In the genomic region with DNA sequence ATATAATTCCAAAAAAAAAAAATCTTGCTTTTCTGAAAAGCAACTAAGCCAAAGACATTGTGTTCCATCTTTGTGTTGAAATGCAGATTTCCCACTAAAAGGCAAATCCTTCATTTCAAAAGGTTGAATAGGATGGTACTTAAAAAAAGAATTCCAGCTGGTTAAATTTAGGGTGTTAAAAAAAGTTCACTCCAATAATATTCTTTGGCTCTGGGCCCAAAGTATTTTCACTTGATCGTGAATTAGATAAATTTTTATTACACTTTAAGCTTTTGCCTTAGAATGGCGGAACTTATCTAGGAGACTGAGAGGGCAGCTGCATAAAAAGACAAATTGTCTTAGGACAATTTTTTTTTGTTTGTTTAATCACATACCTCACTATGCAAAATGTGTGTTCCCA, we compare ENCODE assay signal across 19 cellular contexts.
"Had no signal": no experiment of that assay in that cellular context is flagged by ENCODE, and none has a peak within 500 bp of the region (broad histone marks: within the 10 kb centered on the region; RNA-seq: fewer than 3 reads in every experiment).

No MANE protein-coding gene starts in this region.

- H3K27ac ChIP-seq: gastrocnemius medialis, ovary, tibial artery, upper lobe of left lung, uterus had no signal

- ATAC-seq: esophagus mucosa, gastrocnemius medialis, mucosa of descending colon, natural killer cell, right cardiac atrium had no signal

- H3K27me3 ChIP-seq: dorsolateral prefrontal cortex, gastrocnemius medialis, ovary, tibial artery, upper lobe of left lung, uterus had no signal

- H3K27ac Mint-ChIP-seq: natural killer cell; progenitor cell of endocrine pancreas; stimulated activated naive CD8-positive, alpha-beta T cell treated with anti-CD3 and anti-CD28 coated beads, Interleukin-15, Interleukin-2, amounts not matched to agents 100 ng/mL and 50 ng/mL, for 24 hours had no signal

- H3K36me3 Mint-ChIP-seq: natural killer cell had no signal

- H3K9me3 Mint-ChIP-seq: natural killer cell; neural crest cell; stimulated activated naive CD8-positive, alpha-beta T cell treated with anti-CD3 and anti-CD28 coated beads, Interleukin-15, Interleukin-2, amounts not matched to agents 100 ng/mL and 50 ng/mL, for 24 hours had no signal

- H3K4me3 Mint-ChIP-seq: natural killer cell; neural crest cell; stimulated activated naive CD8-positive, alpha-beta T cell treated with anti-CD3 and anti-CD28 coated beads, Interleukin-15, Interleukin-2, amounts not matched to agents 100 ng/mL and 50 ng/mL, for 24 hours had no signal

- H3K4me1 Mint-ChIP-seq: natural killer cell had no signal

- H3K4me1 ChIP-seq: gastrocnemius medialis, tibial artery, uterus had no signal

- H3K4me3 ChIP-seq: dorsolateral prefrontal cortex, gastrocnemius medialis, mucosa of descending colon, ovary, tibial artery, upper lobe of left lung, uterus had no signal

- H3K9me3 ChIP-seq: gastrocnemius medialis, mucosa of descending colon, ovary, tibial artery, upper lobe of left lung, uterus had no signal

- H3K27me3 Mint-ChIP-seq: progenitor cell of endocrine pancreas; stimulated activated naive CD8-positive, alpha-beta T cell treated with anti-CD3 and anti-CD28 coated beads, Interleukin-15, Interleukin-2, amounts not matched to agents 100 ng/mL and 50 ng/mL, for 24 hours had no signal

- DNase-seq: cortex of kidney; dorsolateral prefrontal cortex; effector CD8-positive, alpha-beta T cell; gastrocnemius medialis; glutamatergic neuron; mucosa of descending colon; natural killer cell; nucleus accumbens; ovary; right cardiac atrium; small intestine; stimulated activated CD4-positive, alpha-beta T cell treated with anti-CD3 and anti-CD28 coated beads, Interleukin-12 subunit alpha, Interleukin-12 subunit beta, amount 100 ng/mL, for 4 hours; tibial artery; upper lobe of left lung; uterus had no signal

- H3K36me3 ChIP-seq: gastrocnemius medialis, ovary, tibial artery, upper lobe of left lung, uterus had no signal
